ENCODE assay signal across 16 cellular contexts in genomic region chr3:127351775-127352350, GRCh38.
"Had no signal": no experiment of that assay in that cellular context is flagged by ENCODE, and none has a peak within 500 bp of the region (broad histone marks: within the 10 kb centered on the region; RNA-seq: fewer than 3 reads in every experiment).

No MANE protein-coding gene starts in this region.

- ATAC-seq: gastroesophageal sphincter; heart left ventricle; naive thymus-derived CD8-positive, alpha-beta T cell had no signal

- H3K27ac Mint-ChIP-seq: activated naive CD4-positive, alpha-beta T cell treated with anti-CD3 and anti-CD28 coated beads, Interleukin-2, amount 50 U/mL, for 24 hours; naive thymus-derived CD8-positive, alpha-beta T cell had no signal

- H3K27me3 ChIP-seq: ascending aorta, colonic mucosa, thyroid gland had no signal

- H3K9me3 Mint-ChIP-seq: activated naive CD4-positive, alpha-beta T cell treated with anti-CD3 and anti-CD28 coated beads, Interleukin-2, amount 50 U/mL, for 24 hours; central memory CD8-positive, alpha-beta T cell had no signal

- DNase-seq: activated CD4-positive, alpha-beta T cell treated with anti-CD3 and anti-CD28 coated beads for 1 hour; activated CD4-positive, alpha-beta T cell treated with anti-CD3 and anti-CD28 coated beads, Interleukin-2, amount 50 U/mL, for 4 hours; activated gamma-delta T cell; colonic mucosa; heart left ventricle; kidney glomerular epithelial cell; mesendoderm; naive thymus-derived CD8-positive, alpha-beta T cell; stimulated activated naive CD4-positive, alpha-beta T cell treated with Interleukin-2 at 50 U/mL for 16 hours; T-helper 2 cell; thyroid gland had no signal

- H3K4me1 ChIP-seq: ascending aorta, colonic mucosa, gastroesophageal sphincter, heart left ventricle, thyroid gland had no signal

- H3K36me3 ChIP-seq: ascending aorta, colonic mucosa, gastroesophageal sphincter, heart left ventricle, thyroid gland had no signal

- H3K9me3 ChIP-seq: colonic mucosa, thyroid gland had no signal

- H3K36me3 Mint-ChIP-seq: activated naive CD4-positive, alpha-beta T cell treated with anti-CD3 and anti-CD28 coated beads, Interleukin-2, amount 50 U/mL, for 24 hours had no signal

- H3K27ac ChIP-seq: ascending aorta, colonic mucosa, gastroesophageal sphincter, heart left ventricle, thyroid gland, VCaP had no signal

- H3K4me1 Mint-ChIP-seq: activated naive CD4-positive, alpha-beta T cell treated with anti-CD3 and anti-CD28 coated beads, Interleukin-2, amount 50 U/mL, for 24 hours; central memory CD8-positive, alpha-beta T cell had no signal

- H3K4me3 Mint-ChIP-seq: activated naive CD4-positive, alpha-beta T cell treated with anti-CD3 and anti-CD28 coated beads, Interleukin-2, amount 50 U/mL, for 24 hours; central memory CD8-positive, alpha-beta T cell; naive thymus-derived CD8-positive, alpha-beta T cell had no signal

- H3K4me3 ChIP-seq: ascending aorta, colonic mucosa, gastroesophageal sphincter, heart left ventricle, thyroid gland had no signal
